In genomic region chr10:42491801-42492200, GRCh38 we compare ENCODE assay signal across 7 cellular contexts.
"Had no signal": no experiment of that assay in that cellular context is flagged by ENCODE, and none has a peak within 500 bp of the region (broad histone marks: within the 10 kb centered on the region; RNA-seq: fewer than 3 reads in every experiment).

No MANE protein-coding gene starts in this region.

- H3K4me1 ChIP-seq: HAP-1 had no signal

- H3K9me3 ChIP-seq: HAP-1 had no signal

- H2AFZ ChIP-seq: GM23248, GM23338 had no signal

- H3K27ac ChIP-seq: GM23248 had no signal

- DNase-seq: GOT3, H7, H9, HFFc6 had no signal

- H3K9ac ChIP-seq: GM23248 had no signal

- H3K4me2 ChIP-seq: GM23338 had no signal

- H3K4me3 ChIP-seq: GM23248, GM23338, HAP-1 had no signal

- H3K36me3 ChIP-seq: HAP-1 had no signal
